ENCODE assay signal across 1 cellular context in the genomic region with DNA sequence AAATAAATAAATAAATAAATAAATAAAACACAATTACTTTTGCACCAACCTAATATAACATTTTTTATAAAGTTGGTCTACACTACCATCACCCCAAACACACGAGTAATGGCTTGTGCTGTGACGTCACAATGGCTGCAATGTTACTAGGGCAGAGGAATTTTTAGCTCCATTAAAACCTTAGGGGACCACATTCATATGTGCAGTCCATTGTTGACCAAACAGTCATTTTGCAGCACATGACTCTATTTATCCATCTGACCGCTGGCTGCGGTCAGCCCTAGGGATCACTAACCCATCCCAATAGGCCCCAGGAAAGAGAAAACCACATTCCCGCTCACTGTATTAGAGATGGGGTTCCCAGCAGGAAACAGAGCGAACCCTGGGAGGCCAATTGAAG.
TF ChIP-seq lines count a peak whose summit lies in the region.

No MANE protein-coding gene starts in this region.

TF ChIP-seq in K562, 482 proteins besides CTCF, POLR2A, EP300 and RAD21:
- TF ChIP-seq KLF10 (CRISPR knock-in tag; IDR thresholded peaks at IDR 0.05) (no peak), ARNT (IDR thresholded peaks at IDR 0.05) (no peak), ESRRB (CRISPR knock-in tag; IDR thresholded peaks at IDR 0.05; ENCODE audit: borderline replicate concordance) (no peak), ATF1 (CRISPR knock-in tag; IDR thresholded peaks at IDR 0.05) (no peak), ATF1 (tag; IDR thresholded peaks at IDR 0.05) (peak; percentile 53)
- TF ChIP-seq, protein P1, sequence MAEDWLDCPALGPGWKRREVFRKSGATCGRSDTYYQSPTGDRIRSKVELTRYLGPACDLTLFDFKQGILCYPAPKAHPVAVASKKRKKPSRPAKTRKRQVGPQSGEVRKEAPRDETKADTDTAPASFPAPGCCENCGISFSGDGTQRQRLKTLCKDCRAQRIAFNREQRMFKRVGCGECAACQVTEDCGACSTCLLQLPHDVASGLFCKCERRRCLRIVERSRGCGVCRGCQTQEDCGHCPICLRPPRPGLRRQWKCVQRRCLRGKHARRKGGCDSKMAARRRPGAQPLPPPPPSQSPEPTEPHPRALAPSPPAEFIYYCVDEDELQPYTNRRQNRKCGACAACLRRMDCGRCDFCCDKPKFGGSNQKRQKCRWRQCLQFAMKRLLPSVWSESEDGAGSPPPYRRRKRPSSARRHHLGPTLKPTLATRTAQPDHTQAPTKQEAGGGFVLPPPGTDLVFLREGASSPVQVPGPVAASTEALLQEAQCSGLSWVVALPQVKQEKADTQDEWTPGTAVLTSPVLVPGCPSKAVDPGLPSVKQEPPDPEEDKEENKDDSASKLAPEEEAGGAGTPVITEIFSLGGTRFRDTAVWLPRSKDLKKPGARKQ (CRISPR knock-in tag; IDR thresholded peaks at IDR 0.05): no peak
TF ChIP-seq in K562: peak in this region for 1.
